Comparison of ENCODE assay signal across 8 cellular contexts in genomic region chr10:101031128-101031795, GRCh38. TPM values are rescaled to one million over a fixed set of nuclear protein-coding genes. Genes with fewer than 3 reads are reported as not detected.
DNase-seq lines count a peak whose midpoint lies in the region; ATAC-seq and TF ChIP-seq lines count a peak whose summit lies in the region.

PDZD7 (minus strand) TSS chr10:101031129; CDS start chr10:101030219, 910 bp downstream.
SFXN3 (plus strand) TSS chr10:101031234; CDS start chr10:101034695, 3,461 bp downstream.

- no peaks in the 10 kb centered on the region for H3K36me3 ChIP-seq in KMS-11 (ENCODE audit: insufficient read depth)

- H3K27me3 Mint-ChIP-seq in natural killer cell treated with Interleukin-12 subunit alpha and Interleukin-12 subunit beta and Interleukin-15 and Interleukin-18, amount 100 ng/mL, for 72 hours: peaks cover 0 to 2% of the 10 kb centered on the region in 2 donors

- H3K79me2 ChIP-seq in KMS-11 (ENCODE audit: insufficient read depth, low read depth): no peaks in the 10 kb centered on the region

- no peaks in the 10 kb centered on the region for H3K9me3 Mint-ChIP-seq in natural killer cell treated with Interleukin-12 subunit alpha and Interleukin-12 subunit beta and Interleukin-15 and Interleukin-18, amount 100 ng/mL, for 72 hours

- H3K4me3 Mint-ChIP-seq in natural killer cell treated with Interleukin-12 subunit alpha and Interleukin-12 subunit beta and Interleukin-15 and Interleukin-18, amount 100 ng/mL, for 72 hours: peak within 1 kb of the TSS; percentile 93

- H3K27ac Mint-ChIP-seq in natural killer cell treated with Interleukin-12 subunit alpha and Interleukin-12 subunit beta and Interleukin-15 and Interleukin-18, amount 100 ng/mL, for 72 hours: peak within 1 kb of the TSS; percentile 61 to 80

- ATAC-seq in GM21825 (IDR thresholded peaks at IDR 0.05; ENCODE audit: unreplicated experiment): peak; percentile 88
- ATAC-seq in natural killer cell treated with Interleukin-12 subunit alpha and Interleukin-12 subunit beta and Interleukin-15 and Interleukin-18, amount 100 ng/mL, for 72 hours: peak; percentile 93 to 95

- H2AFZ ChIP-seq in KMS-11 (ENCODE audit: low read depth): peak within 1 kb of the TSS; percentile 92

- H3K4me1 Mint-ChIP-seq in natural killer cell treated with Interleukin-12 subunit alpha and Interleukin-12 subunit beta and Interleukin-15 and Interleukin-18, amount 100 ng/mL, for 72 hours (ENCODE audit: low read depth in 2 of 2): peaks cover 15 to 22% of the 10 kb centered on the region in 2 donors

- H4K20me1 ChIP-seq in KMS-11 (ENCODE audit: insufficient read depth): no peaks in the 10 kb centered on the region

- no peak within 1 kb of the TSS; the same call in 1 of the 2 replicates for H3K9ac ChIP-seq in KMS-11

- no peak for TF ChIP-seq CTCF in KMS-11 (conservative IDR thresholded peaks at IDR 0.05; ENCODE audit: low read depth, low read length)
- TF ChIP-seq CTCF in fibroblast of mammary gland (conservative IDR thresholded peaks at IDR 0.05; ENCODE audit: control insufficient read depth, insufficient read depth, low read depth, low read length): no peak

- H3K4me1 ChIP-seq in KMS-11 (ENCODE audit: low read depth, poor library complexity, severe bottlenecking): no peaks in the 10 kb centered on the region

- H3K27me3 ChIP-seq in KMS-11 (ENCODE audit: insufficient read depth, low read depth): peaks cover 22% of the 10 kb centered on the region; the same call in 1 of the 2 replicates

- no peak within 1 kb of the TSS for H3K27ac ChIP-seq in KMS-11

- H3K4me3 ChIP-seq in KMS-11 (IDR thresholded peaks at IDR 0.05; ENCODE audit: insufficient read depth, low read depth, low read length) (no peak within 1 kb of the TSS), fibroblast of mammary gland (ENCODE audit: control insufficient read depth, low read depth, low read length) (peak within 1 kb of the TSS; percentile 86)

- no peaks in the 10 kb centered on the region for H3K36me3 Mint-ChIP-seq in natural killer cell treated with Interleukin-12 subunit alpha and Interleukin-12 subunit beta and Interleukin-15 and Interleukin-18, amount 100 ng/mL, for 72 hours

- peak within 1 kb of the TSS; percentile 95 for H3K4me2 ChIP-seq in KMS-11

- peak; percentile 97 for DNase-seq in DMS53 (lab: John Stamatoyannopoulos, UW)
- peak; percentile 91 for DNase-seq in RPMI7951 (ENCODE audit: low read depth)
- peak; percentile 94 for DNase-seq in activated T-helper 9 cell treated with anti-CD3 and anti-CD28 coated beads, Interleukin-2, amount 50 U/mL, for 16 hours (ENCODE audit: low read depth)
- DNase-seq in fibroblast of mammary gland (ENCODE audit: low read depth): peak; percentile 88
- peak; percentile 98 for DNase-seq in natural killer cell treated with Interleukin-12 subunit alpha and Interleukin-12 subunit beta and Interleukin-15 and Interleukin-18, amount 100 ng/mL, for 72 hours (ENCODE audit: low spot score)
- DNase-seq in stimulated activated naive CD4-positive, alpha-beta T cell treated with Interleukin-2 at 50 U/mL for 16 hours (lab: John Stamatoyannopoulos, UW): peak; percentile 95

RNA-seq across cellular contexts. Expression of gene PDZD7, which starts in this region (rescaled TPM):
- 2.0 and 2.8 TPM in 2 replicates for total RNA-seq in RPMI7951 (2014; rRNA removed; shearing (Covaris generic))
- total RNA-seq in natural killer cell treated with Interleukin-12 subunit alpha and Interleukin-12 subunit beta and Interleukin-15 and Interleukin-18, amount 100 ng/mL, for 72 hours: under 1 TPM; 0.17 to 0.62 TPM

RNA-seq across cellular contexts. Expression of gene SFXN3, which starts in this region (rescaled TPM):
- 115 and 125 TPM in 2 replicates for total RNA-seq in RPMI7951 (2014; rRNA removed; shearing (Covaris generic))
- 10 to 100 TPM; 12.5 to 21.1 TPM for total RNA-seq in natural killer cell treated with Interleukin-12 subunit alpha and Interleukin-12 subunit beta and Interleukin-15 and Interleukin-18, amount 100 ng/mL, for 72 hours
